In the genomic region with DNA sequence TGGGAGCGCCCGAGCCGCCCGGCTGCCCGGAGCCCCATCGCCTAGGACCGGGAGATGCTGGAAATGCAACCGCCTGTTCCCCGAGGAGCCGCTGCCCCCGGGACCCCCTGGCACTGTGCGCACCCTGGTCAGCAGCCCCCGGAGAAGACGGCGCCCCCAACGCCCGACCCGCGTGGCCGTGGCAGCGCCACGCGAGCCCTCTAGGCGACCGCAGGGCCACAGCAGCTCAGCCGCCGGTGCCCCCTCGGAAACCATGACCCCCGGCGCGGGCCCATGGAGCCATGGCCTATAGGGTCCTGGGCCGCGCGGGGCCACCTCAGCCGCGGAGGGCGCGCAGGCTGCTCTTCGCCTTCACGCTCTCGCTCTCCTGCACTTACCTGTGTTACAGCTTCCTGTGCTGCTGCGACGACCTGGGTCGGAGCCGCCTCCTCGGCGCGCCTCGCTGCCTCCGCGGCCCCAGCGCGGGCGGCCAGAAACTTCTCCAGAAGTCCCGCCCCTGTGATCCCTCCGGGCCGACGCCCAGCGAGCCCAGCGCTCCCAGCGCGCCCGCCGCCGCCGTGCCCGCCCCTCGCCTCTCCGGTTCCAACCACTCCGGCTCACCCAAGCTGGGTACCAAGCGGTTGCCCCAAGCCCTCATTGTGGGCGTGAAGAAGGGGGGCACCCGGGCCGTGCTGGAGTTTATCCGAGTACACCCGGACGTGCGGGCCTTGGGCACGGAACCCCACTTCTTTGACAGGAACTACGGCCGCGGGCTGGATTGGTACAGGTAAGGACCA, we compare ENCODE assay signal across 13 cellular contexts. TPM values are rescaled to one million over a fixed set of nuclear protein-coding genes. Genes with fewer than 3 reads are reported as not detected.
A peak's percentile ranks its signal among the peaks of the same experiment; 100 is the strongest.
DNase-seq lines count a peak whose midpoint lies in the region; ATAC-seq, FAIRE-seq and TF ChIP-seq lines count a peak whose summit lies in the region.
"Had no signal": no experiment of that assay in that cellular context is flagged by ENCODE, and none has a peak within 500 bp of the region (broad histone marks: within the 10 kb centered on the region; RNA-seq: fewer than 3 reads in every experiment).

No MANE protein-coding gene starts in this region.

- no peak for ATAC-seq in body of pancreas

- H3K27ac ChIP-seq in HUES64 (ENCODE audit: low read depth, low read length) (no peak overlapping the region), keratinocyte (ENCODE audit: control insufficient read depth, insufficient read depth, low read length) (peak overlapping the region; percentile 91), spleen (no peak overlapping the region), body of pancreas (no peak overlapping the region)

- peaks cover 11% of the 10 kb centered on the region for H3K4me1 Mint-ChIP-seq in dendritic cell treated with granulocyte-macrophage colony-stimulating factor and Interleukin-4, amounts not matched to agents 40 ng/mL and 50 ng/mL, for 4 days (ENCODE audit: low read depth)

- H3K4me3 ChIP-seq in HUES64 (ENCODE audit: low read length) (peak overlapping the region; percentile 54), keratinocyte (ENCODE audit: control insufficient read depth in 2 of 3, extremely low read depth in 1 of 3, insufficient read depth in 2 of 3, low read depth in 1 of 3, low read length in 3 of 3) (peak overlapping the region; percentile 65 to 80 (median 80)), spleen (peak overlapping the region in 7 of 8 donors; percentile 10 to 53 (median 18)), body of pancreas (no peak overlapping the region)
- H3K4me3 ChIP-seq: HAP-1 had no signal

- peaks cover 51% of the 10 kb centered on the region for H3K79me2 ChIP-seq in keratinocyte (ENCODE audit: control insufficient read depth, insufficient read depth, low read length)

- H3K36me3 ChIP-seq in HUES64 (ENCODE audit: insufficient read depth, low read length) (no peaks in the 10 kb centered on the region), keratinocyte (ENCODE audit: control insufficient read depth in 2 of 2, extremely low read depth in 1 of 2, insufficient read depth in 2 of 2, low read length in 2 of 2) (peaks cover 3 to 5% of the 10 kb centered on the region in 2 experiments), spleen (no peaks in the 10 kb centered on the region), body of pancreas (replicated peaks in 1 of 2; ENCODE audit: insufficient read depth in 1 of 2, low read depth in 2 of 2) (no peaks in the 10 kb centered on the region)
- H3K36me3 ChIP-seq: HAP-1 had no signal

- no peak for TF ChIP-seq CTCF in keratinocyte (optimal IDR thresholded peaks at IDR 0.05 in 1 of 3, IDR thresholded peaks at IDR 0.05 in 1 of 3, conservative IDR thresholded peaks at IDR 0.05 in 1 of 3; ENCODE audit: extremely low read depth in 1 of 3, insufficient read depth in 2 of 3, low read length in 3 of 3)
- TF ChIP-seq CTCF in spleen (IDR thresholded peaks at IDR 0.05 in 8 of 11, conservative IDR thresholded peaks at IDR 0.05 in 3 of 11), result no peak
- TF ChIP-seq CTCF in body of pancreas (IDR thresholded peaks at IDR 0.05), result no peak

- dilution Hi-C loops in keratinocyte (cut with MboI; ENCODE audit: extremely low pct_ligation_motif_present, low sequenced_read_pairs), result no loop called here

- H3K9ac ChIP-seq in HUES64 (ENCODE audit: low read depth, low read length) (no peak overlapping the region), keratinocyte (ENCODE audit: control insufficient read depth, extremely low read depth, insufficient read depth, low read length) (peak overlapping the region; percentile 91)

- H3K4me2 ChIP-seq in keratinocyte (ENCODE audit: control insufficient read depth, extremely low read depth, insufficient read depth, low read depth, low read length), result peak overlapping the region; percentile 95

- 2% methylated on average over 82 of the region's 82 CpGs for WGBS in HUES64
- WGBS in spleen, 5 donors, result 6 to 11% (median 6%) methylated on average over 26 to 82 of the region's 82 CpGs
- 4% methylated on average over 9 to 71 of the region's 82 CpGs for WGBS in body of pancreas, 2 donors

- no peaks in the 10 kb centered on the region for H3K36me3 Mint-ChIP-seq in dendritic cell treated with granulocyte-macrophage colony-stimulating factor and Interleukin-4, amounts not matched to agents 40 ng/mL and 50 ng/mL, for 4 days (ENCODE audit: low read depth)

- H3K27ac Mint-ChIP-seq in dendritic cell treated with granulocyte-macrophage colony-stimulating factor and Interleukin-4, amounts not matched to agents 40 ng/mL and 50 ng/mL, for 4 days, result no peak overlapping the region

- FAIRE-seq in keratinocyte (lab: Jason Lieb, UNC), result no peak

- no peaks in the 10 kb centered on the region for H3K4me1 ChIP-seq in HUES64 (ENCODE audit: insufficient read depth, low read length)
- peaks cover 36% of the 10 kb centered on the region for H3K4me1 ChIP-seq in keratinocyte (ENCODE audit: control insufficient read depth, extremely low read depth, insufficient read depth, low read length)
- peaks cover 9 to 20% (median 13%) of the 10 kb centered on the region in 6 donors for H3K4me1 ChIP-seq in spleen
- peaks cover 18% of the 10 kb centered on the region for H3K4me1 ChIP-seq in body of pancreas
- H3K4me1 ChIP-seq: HAP-1 had no signal

- H3K27me3 ChIP-seq in HUES64 (ENCODE audit: insufficient read depth, low read length), result peaks cover 54% of the 10 kb centered on the region
- no peaks in the 10 kb centered on the region for H3K27me3 ChIP-seq in keratinocyte (ENCODE audit: control insufficient read depth, extremely low read depth, insufficient read depth, low read length)
- H3K27me3 ChIP-seq in spleen (replicated peaks in 1 of 7), result peaks cover 0 to 84% (median 29%) of the 10 kb centered on the region in 7 donors
- no peaks in the 10 kb centered on the region for H3K27me3 ChIP-seq in body of pancreas

- H2AFZ ChIP-seq in keratinocyte (ENCODE audit: control insufficient read depth, low read length), result peak overlapping the region; percentile 33

- intact Hi-C loops in dendritic cell treated with granulocyte-macrophage colony-stimulating factor and Interleukin-4, amounts not matched to agents 40 ng/mL and 50 ng/mL, for 4 days (cut with micrococcal nuclease), result no loop called here
- intact Hi-C loops in spleen (cut with DNase I; ENCODE audit: low total_unique reads), result no loop called here
- intact Hi-C loops in body of pancreas (cut with DNase I), result no loop called here

- TF ChIP-seq POLR2A in spleen (IDR thresholded peaks at IDR 0.05) (no peak), body of pancreas (IDR thresholded peaks at IDR 0.05) (no peak)

- DNase-seq in keratinocyte (ENCODE audit: low read depth, low spot score) (no peak), spleen (no peak), OCI-M1 (lab: John Stamatoyannopoulos, UW) (no peak), MV-4-11 (lab: John Stamatoyannopoulos, UW) (no peak), body of pancreas (no peak), T-helper 9 cell (no peak)
- DNase-seq: activated CD8-positive, alpha-beta memory T cell treated with anti-CD3 and anti-CD28 coated beads, Interleukin-2, amount 50 U/mL, for 4 hours; NCI-H187 treated with DMSO at 0.1 percent for 48 hours had no signal

- peak overlapping the region; percentile 73 for H3K4me3 Mint-ChIP-seq in dendritic cell treated with granulocyte-macrophage colony-stimulating factor and Interleukin-4, amounts not matched to agents 40 ng/mL and 50 ng/mL, for 4 days

- H3K9me3 ChIP-seq in HUES64 (ENCODE audit: insufficient read depth, low read depth, low read length), result no peaks in the 10 kb centered on the region
- no peaks in the 10 kb centered on the region for H3K9me3 ChIP-seq in keratinocyte (ENCODE audit: control insufficient read depth, low read depth, low read length)
- no peaks in the 10 kb centered on the region for H3K9me3 ChIP-seq in spleen
- no peaks in the 10 kb centered on the region for H3K9me3 ChIP-seq in body of pancreas
- H3K9me3 ChIP-seq: HAP-1 had no signal

- peaks cover 60% of the 10 kb centered on the region for H3K27me3 Mint-ChIP-seq in dendritic cell treated with granulocyte-macrophage colony-stimulating factor and Interleukin-4, amounts not matched to agents 40 ng/mL and 50 ng/mL, for 4 days

- peaks cover 6% of the 10 kb centered on the region for H3K9me3 Mint-ChIP-seq in dendritic cell treated with granulocyte-macrophage colony-stimulating factor and Interleukin-4, amounts not matched to agents 40 ng/mL and 50 ng/mL, for 4 days

- H4K20me1 ChIP-seq in keratinocyte (ENCODE audit: control insufficient read depth, extremely low read depth, insufficient read depth, low read length), result peaks cover 23% of the 10 kb centered on the region

- peaks cover 5% of the 10 kb centered on the region for H3K9me1 ChIP-seq in keratinocyte (ENCODE audit: control insufficient read depth, extremely low read depth, insufficient read depth, low read length)

RNA-seq across cellular contexts. Expression of gene HS3ST2, which starts 0.6 kb away (rescaled TPM):
- polyA plus RNA-seq in HUES64 (2013, experiment 1 of 2), result 1.2 TPM
- polyA plus RNA-seq in HUES64 (2013, experiment 2 of 2), result 0.63 TPM
- polyA plus RNA-seq in keratinocyte (3.5 to 28.1 TPM (median 6.3 TPM) in 3 replicates), spleen (1 to 10 TPM in 1 of 3 donors, under 1 TPM in 1, not detected in 1; 0.09 to 2.7 TPM)
- polyA plus RNA-seq in keratinocyte (2011; ENCODE audit: low read depth), result 3.4 TPM
- 11.6 and 12.0 TPM in 2 replicates for polyA plus RNA-seq in keratinocyte (2011; cell fraction: cytosol; rRNA removed)
- polyA plus RNA-seq in keratinocyte (2011; cell fraction: nucleus; rRNA removed), result 8.5 and 11.1 TPM in 2 replicates
- polyA plus RNA-seq in keratinocyte (2012; ENCODE audit: low replicate concordance), result 12.1 and 36.5 TPM in 2 replicates
- 1.7 to 37.5 TPM (median 5.7 TPM) in 3 replicates for polyA minus RNA-seq in keratinocyte
- polyA minus RNA-seq in keratinocyte (2011; cell fraction: cytosol; rRNA and poly(A)+ RNA removed), result 8.1 TPM
- 7.6 and 8.6 TPM in 2 replicates for polyA minus RNA-seq in keratinocyte (2011; cell fraction: nucleus; rRNA and poly(A)+ RNA removed)
- total RNA-seq in spleen (under 1 TPM in 3 of 7 donors, not detected in 4; 0.19 to 0.27 (median 0.21) TPM), body of pancreas (under 1 TPM; 0.26 to 0.33 TPM)
- total RNA-seq: glomerular endothelial cell, SK-MEL-5 had no signal

Comparison
In these comparisons a context has a peak if more than half of its experiments do, and no peak if none do; other contexts are left out.
1. H3K4me3 ChIP-seq: peak in HUES64 (single experiment), keratinocyte (3 of 3) and spleen (7 of 8); none in body of pancreas (0 of 2).